1 cellular context compared by ENCODE assay signal in the genomic region with DNA sequence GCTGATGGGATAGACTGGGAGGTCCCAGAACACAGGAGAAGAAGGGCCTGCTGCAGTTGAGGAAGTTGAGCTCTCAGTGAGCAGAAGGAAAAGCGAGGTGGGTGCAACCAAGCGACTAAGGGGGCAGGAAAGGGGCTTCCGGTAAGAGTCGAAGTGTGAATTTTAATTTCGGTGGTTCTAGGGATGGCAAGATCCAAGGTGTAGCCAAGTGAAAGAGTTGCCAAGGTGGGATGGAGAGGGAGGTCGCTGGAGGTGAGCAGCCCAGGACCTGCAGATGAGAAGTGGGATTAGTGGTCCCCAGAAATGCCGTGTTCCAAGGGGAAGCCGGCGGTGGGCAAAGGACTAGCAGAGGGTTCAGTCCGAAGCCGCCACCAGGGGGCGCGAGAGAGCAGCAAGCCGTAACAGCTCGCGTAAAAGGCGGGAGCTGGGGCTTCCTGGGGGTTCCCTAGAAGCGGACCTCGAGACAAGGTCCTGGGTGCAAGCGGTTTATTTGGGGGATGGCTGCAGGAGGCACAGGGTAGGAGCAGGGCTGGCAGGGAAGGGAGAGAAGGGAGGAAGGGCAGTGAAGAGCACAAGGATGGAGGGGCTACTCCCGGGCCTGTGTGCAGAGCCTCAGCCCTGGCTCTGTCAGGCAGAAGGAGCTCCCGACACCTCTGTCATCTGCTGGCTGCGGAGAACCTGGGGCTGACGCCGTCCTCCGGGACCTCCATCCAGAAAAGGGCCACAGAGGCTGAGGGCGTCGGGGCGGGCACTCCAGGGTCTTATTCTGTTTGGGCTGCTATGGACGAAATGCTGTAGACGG.
TF ChIP-seq lines count a peak whose summit lies in the region.

No MANE protein-coding gene starts in this region.

TF ChIP-seq in IMR-90, 13 proteins besides CTCF, POLR2A, EP300 and RAD21 (continued from another document):
- TF ChIP-seq, protein P1, sequence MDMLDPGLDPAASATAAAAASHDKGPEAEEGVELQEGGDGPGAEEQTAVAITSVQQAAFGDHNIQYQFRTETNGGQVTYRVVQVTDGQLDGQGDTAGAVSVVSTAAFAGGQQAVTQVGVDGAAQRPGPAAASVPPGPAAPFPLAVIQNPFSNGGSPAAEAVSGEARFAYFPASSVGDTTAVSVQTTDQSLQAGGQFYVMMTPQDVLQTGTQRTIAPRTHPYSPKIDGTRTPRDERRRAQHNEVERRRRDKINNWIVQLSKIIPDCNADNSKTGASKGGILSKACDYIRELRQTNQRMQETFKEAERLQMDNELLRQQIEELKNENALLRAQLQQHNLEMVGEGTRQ (IDR thresholded peaks at IDR 0.05; ENCODE audit: low read depth, low read length) = no peak
- TF ChIP-seq RCOR1 (IDR thresholded peaks at IDR 0.05; ENCODE audit: insufficient replicate concordance, low read length) = no peak
